30 cellular contexts compared by ENCODE assay signal in the genomic region with DNA sequence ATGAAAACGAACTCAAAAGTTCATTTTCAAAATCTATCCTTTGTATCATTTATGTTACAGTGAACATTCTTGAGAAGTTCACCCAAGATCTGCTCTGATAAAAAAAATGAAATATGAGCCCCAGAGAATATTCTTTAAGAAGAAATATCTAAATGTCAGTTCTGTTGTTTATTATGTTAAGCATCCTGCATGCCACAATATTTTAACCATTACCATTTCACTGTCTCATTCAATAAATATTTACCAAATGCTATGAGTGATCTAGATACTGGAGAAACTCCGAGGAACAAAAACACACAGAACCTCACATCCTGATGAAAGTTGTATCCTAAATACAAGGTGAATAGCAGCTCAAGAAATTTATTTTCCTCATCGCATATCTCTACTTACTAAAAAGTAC.
"Had no signal": no experiment of that assay in that cellular context is flagged by ENCODE, and none has a peak within 500 bp of the region (broad histone marks: within the 10 kb centered on the region; RNA-seq: fewer than 3 reads in every experiment).

No MANE protein-coding gene starts in this region.

- H3K4me1 Mint-ChIP-seq: activated naive CD8-positive, alpha-beta T cell treated with anti-CD3 and anti-CD28 coated beads, Interleukin-2, amount 10 ng/mL, durations not matched to agents 7 days and 5 days; T-helper 17 cell had no signal

- H3K27ac ChIP-seq: ascending aorta, body of pancreas, Peyer's patch, RWPE1, SJSA1 had no signal

- DNase-seq: activated CD4-positive, alpha-beta T cell treated with anti-CD3 and anti-CD28 coated beads for 48 hours; activated CD4-positive, alpha-beta T cell treated with anti-CD3 and anti-CD28 coated beads, Interleukin-2, amount 50 U/mL, for 4 hours; activated CD4-positive, CD25-positive, alpha-beta regulatory T cell treated with anti-CD3 and anti-CD28 coated beads, Interleukin-2, amount 50 U/mL, for 72 hours; activated CD8-positive, alpha-beta memory T cell treated with anti-CD3 and anti-CD28 coated beads, Interleukin-2, amount 50 U/mL, for 48 hours; activated CD8-positive, alpha-beta T cell treated with anti-CD3 and anti-CD28 coated beads, Interleukin-2, amount 10 ng/mL, durations not matched to agents 7 days and 5 days; activated naive CD4-positive, alpha-beta T cell treated with anti-CD3 and anti-CD28 coated beads, Interleukin-2, amount 50 U/mL, for 16 hours; activated naive CD8-positive, alpha-beta T cell treated with anti-CD3 and anti-CD28 coated beads, Interleukin-2, amount 10 ng/mL, durations not matched to agents 7 days and 5 days; activated T-cell treated with anti-CD3 and anti-CD28 coated beads, Interleukin-2, amount 50 U/mL, for 1 hour; amniotic stem cell; body of pancreas; central memory CD4-positive, alpha-beta T cell; MG63; MV-4-11; NCI-H1105; NCI-H1436; NCI-H1694 treated with DMSO at 0.1 percent for 48 hours; NCI-H2029 treated with DMSO at 0.1 percent for 48 hours; NCI-H345; NCI-H510A; NCI-H526 treated with DMSO at 0.1 percent for 48 hours; NCI-H82; OCI-M1; Peyer's patch; Right ventricle myocardium superior; T-helper 17 cell; T-helper 9 cell had no signal

- H3K4me1 ChIP-seq: ascending aorta, body of pancreas, Peyer's patch, SJSA1 had no signal

- H3K27me3 ChIP-seq: ascending aorta, body of pancreas, MG63, Peyer's patch, SJSA1 had no signal

- H3K36me3 Mint-ChIP-seq: activated naive CD8-positive, alpha-beta T cell treated with anti-CD3 and anti-CD28 coated beads, Interleukin-2, amount 10 ng/mL, durations not matched to agents 7 days and 5 days had no signal

- H3K9me3 Mint-ChIP-seq: activated naive CD8-positive, alpha-beta T cell treated with anti-CD3 and anti-CD28 coated beads, Interleukin-2, amount 10 ng/mL, durations not matched to agents 7 days and 5 days had no signal

- H3K4me3 Mint-ChIP-seq: activated CD8-positive, alpha-beta T cell treated with anti-CD3 and anti-CD28 coated beads, Interleukin-2, amount 10 ng/mL, durations not matched to agents 7 days and 5 days; activated naive CD8-positive, alpha-beta T cell treated with anti-CD3 and anti-CD28 coated beads, Interleukin-2, amount 10 ng/mL, durations not matched to agents 7 days and 5 days; T-helper 17 cell; WTC11 had no signal

- H3K36me3 ChIP-seq: ascending aorta, MG63, Peyer's patch, SJSA1 had no signal

- H3K27ac Mint-ChIP-seq: activated CD8-positive, alpha-beta T cell treated with anti-CD3 and anti-CD28 coated beads, Interleukin-2, amount 10 ng/mL, durations not matched to agents 7 days and 5 days; activated naive CD8-positive, alpha-beta T cell treated with anti-CD3 and anti-CD28 coated beads, Interleukin-2, amount 10 ng/mL, durations not matched to agents 7 days and 5 days; T-helper 17 cell; WTC11 had no signal

- H3K27me3 Mint-ChIP-seq: activated naive CD8-positive, alpha-beta T cell treated with anti-CD3 and anti-CD28 coated beads, Interleukin-2, amount 10 ng/mL, durations not matched to agents 7 days and 5 days had no signal

- ATAC-seq: activated CD8-positive, alpha-beta T cell treated with anti-CD3 and anti-CD28 coated beads, Interleukin-2, amount 10 ng/mL, durations not matched to agents 7 days and 5 days; body of pancreas; T-helper 17 cell; WTC11 had no signal

- H3K9me3 ChIP-seq: ascending aorta, body of pancreas, MG63, Peyer's patch, SJSA1 had no signal

- H3K4me3 ChIP-seq: ascending aorta, body of pancreas, MG63, Peyer's patch, SJSA1 had no signal
